ENCODE assay signal across 25 cellular contexts in genomic region chrX:118763489-118763888, GRCh38.
"Had no signal": no experiment of that assay in that cellular context is flagged by ENCODE, and none has a peak within 500 bp of the region (broad histone marks: within the 10 kb centered on the region; RNA-seq: fewer than 3 reads in every experiment).

No MANE protein-coding gene starts in this region.

- H3K27me3 ChIP-seq: neural progenitor cell, neutrophil, right atrium auricular region, stomach, testis, thyroid gland, transverse colon, upper lobe of left lung, vagina had no signal

- H3K27ac ChIP-seq: left ventricle myocardium inferior, neural progenitor cell, neutrophil, right atrium auricular region, skin epidermis, stomach, testis, thyroid gland, upper lobe of left lung, vagina had no signal

- DNase-seq: hippocampal formation; left ventricle myocardium inferior; mesendoderm; naive B cell; natural killer cell; nephron progenitor cell; occipital lobe; stimulated activated CD4-positive, alpha-beta T cell treated with anti-CD3 and anti-CD28 coated beads, Interleukin-12 subunit alpha, Interleukin-12 subunit beta, amount 100 ng/mL, for 4 hours; stimulated activated CD4-positive, alpha-beta T cell treated with anti-CD3 and anti-CD28 coated beads, Interleukin-15, amount 100 ng/mL, for 24 hours; stimulated activated CD4-positive, alpha-beta T cell treated with anti-CD3 and anti-CD28 coated beads, Interleukin-2, amount 100 ng/mL, for 24 hours; stimulated activated CD4-positive, alpha-beta T cell treated with anti-CD3 and anti-CD28 coated beads, Interleukin-4, amount 100 ng/mL, for 1 hour; stimulated activated naive B cell treated with anti-CD40 and anti-IgM and Interleukin-4, amounts not matched to agents 10 μg/mL and 1 μg/mL and 100 μg/mL, for 72 hours; stimulated activated naive CD8-positive, alpha-beta T cell treated with anti-CD3 and anti-CD28 coated beads, Interleukin-15, Interleukin-2, amounts not matched to agents 100 U/mL and 50 U/mL, for 24 hours; stomach; testis; thyroid gland; transverse colon; upper lobe of left lung had no signal

- H3K4me2 ChIP-seq: neural progenitor cell had no signal

- H2AFZ ChIP-seq: neural progenitor cell had no signal

- H3K4me1 ChIP-seq: left ventricle myocardium inferior, neural progenitor cell, right atrium auricular region, testis, thyroid gland, transverse colon, upper lobe of left lung, vagina had no signal

- H3K9ac ChIP-seq: neural progenitor cell had no signal

- H3K9me3 ChIP-seq: left ventricle myocardium inferior, neutrophil, right atrium auricular region, stomach, testis, thyroid gland, transverse colon, upper lobe of left lung, vagina had no signal

- H3K36me3 ChIP-seq: neural progenitor cell, right atrium auricular region, thyroid gland, transverse colon, vagina had no signal

- ATAC-seq: natural killer cell; sciatic nerve; stimulated activated naive B cell treated with anti-CD40 and anti-IgM and Interleukin-4, amounts not matched to agents 10 μg/mL and 1 μg/mL and 100 μg/mL, for 72 hours; stimulated activated naive CD8-positive, alpha-beta T cell treated with anti-CD3 and anti-CD28 coated beads, Interleukin-15, Interleukin-2, amounts not matched to agents 100 U/mL and 50 U/mL, for 24 hours had no signal

- H3K4me3 ChIP-seq: left ventricle myocardium inferior, lung, neural progenitor cell, right atrium auricular region, skin epidermis, stomach, testis, thyroid gland, transverse colon, upper lobe of left lung, vagina had no signal
